ENCODE assay signal across 10 cellular contexts in the genomic region with DNA sequence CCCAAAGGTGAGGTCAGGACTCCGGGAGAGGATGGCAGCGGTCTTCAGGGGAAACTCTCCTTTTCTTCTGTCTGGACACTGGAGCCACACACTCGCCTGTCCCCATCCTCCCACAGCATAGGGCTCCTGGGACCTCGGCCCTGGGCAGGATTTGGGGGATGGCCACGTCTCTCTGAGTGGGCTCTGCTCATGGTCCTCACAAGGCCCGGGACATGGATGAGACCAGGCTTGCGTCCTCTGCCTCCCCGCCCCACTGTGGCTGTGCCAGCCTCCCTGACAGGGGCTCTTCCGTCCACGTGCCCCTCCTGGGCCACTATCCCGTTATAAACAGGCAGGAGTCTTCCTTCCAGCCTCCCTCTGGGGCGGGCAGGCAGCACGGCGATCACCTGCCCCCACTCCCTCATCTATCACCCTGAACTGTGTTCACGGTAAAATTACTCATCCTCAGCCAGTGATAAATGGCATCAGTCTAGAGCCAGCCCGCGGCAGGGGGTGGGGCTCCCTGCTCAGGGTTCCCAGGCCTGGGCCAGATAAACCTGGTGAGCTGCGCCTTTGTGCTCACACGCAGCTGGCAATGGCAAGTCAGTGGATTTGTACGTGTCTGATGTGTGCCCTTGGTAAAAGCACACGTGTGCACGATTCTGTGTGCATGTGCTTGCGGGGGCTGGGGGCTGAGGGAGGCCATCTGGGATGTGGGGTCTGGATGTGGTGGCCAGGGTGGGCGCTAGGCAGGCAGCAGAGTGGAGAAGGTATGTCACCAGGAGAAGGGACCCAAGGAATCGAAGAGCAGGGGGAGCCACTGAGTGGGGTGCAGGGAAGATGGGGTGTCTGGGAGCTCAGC. TPM values are rescaled to one million over a fixed set of nuclear protein-coding genes. Genes with fewer than 3 reads are reported as not detected.
DNase-seq lines count a peak whose midpoint lies in the region; ATAC-seq lines count a peak whose summit lies in the region.
"Had no signal": no experiment of that assay in that cellular context is flagged by ENCODE, and none has a peak within 500 bp of the region (broad histone marks: within the 10 kb centered on the region; RNA-seq: fewer than 3 reads in every experiment).

No MANE protein-coding gene starts in this region.

- ATAC-seq in stimulated activated effector memory CD8-positive, alpha-beta T cell treated with anti-CD3 and anti-CD28 coated beads, Interleukin-12 subunit alpha, Interleukin-12 subunit beta, amount 100 ng/mL, for 72 hours = peak; percentile 42
- no peak for ATAC-seq in stimulated activated memory B cell treated with anti-CD40 and anti-IgM and Interleukin-4, amounts not matched to agents 10 μg/mL and 1 μg/mL and 100 μg/mL, for 72 hours

- H3K9me3 Mint-ChIP-seq in activated CD4-positive, alpha-beta T cell treated with anti-CD3 and anti-CD28 coated beads, Interleukin-2, amount 10 ng/mL, durations not matched to agents 24 days and 14 days = no peaks in the 10 kb centered on the region
- H3K9me3 Mint-ChIP-seq in stimulated activated effector memory CD8-positive, alpha-beta T cell treated with anti-CD3 and anti-CD28 coated beads, Interleukin-12 subunit alpha, Interleukin-12 subunit beta, amount 100 ng/mL, for 72 hours = no peaks in the 10 kb centered on the region
- H3K9me3 Mint-ChIP-seq in stimulated activated memory B cell treated with anti-CD40 and anti-IgM and Interleukin-4, amounts not matched to agents 10 μg/mL and 1 μg/mL and 100 μg/mL, for 72 hours = no peaks in the 10 kb centered on the region
- H3K9me3 Mint-ChIP-seq: central memory CD8-positive, alpha-beta T cell; memory B cell had no signal

- no peak overlapping the region for H3K27ac ChIP-seq in epithelial cell of prostate

- H3K36me3 Mint-ChIP-seq in activated CD4-positive, alpha-beta T cell treated with anti-CD3 and anti-CD28 coated beads, Interleukin-2, amount 10 ng/mL, durations not matched to agents 24 days and 14 days (ENCODE audit: low read depth) = no peaks in the 10 kb centered on the region
- no peaks in the 10 kb centered on the region for H3K36me3 Mint-ChIP-seq in stimulated activated effector memory CD8-positive, alpha-beta T cell treated with anti-CD3 and anti-CD28 coated beads, Interleukin-12 subunit alpha, Interleukin-12 subunit beta, amount 100 ng/mL, for 72 hours
- no peaks in the 10 kb centered on the region for H3K36me3 Mint-ChIP-seq in stimulated activated memory B cell treated with anti-CD40 and anti-IgM and Interleukin-4, amounts not matched to agents 10 μg/mL and 1 μg/mL and 100 μg/mL, for 72 hours
- H3K36me3 Mint-ChIP-seq: memory B cell had no signal

- no peak for DNase-seq in activated CD4-positive, alpha-beta T cell treated with anti-CD3 and anti-CD28 coated beads, Interleukin-2, amount 10 ng/mL, durations not matched to agents 24 days and 14 days
- no peak for DNase-seq in activated CD4-positive, alpha-beta T cell treated with anti-CD3 and anti-CD28 coated beads, Interleukin-2, amount 50 U/mL, for 1 hour
- DNase-seq in NCI-H526 treated with DMSO at 0.1 percent for 48 hours (lab: John Stamatoyannopoulos, UW) = peak; percentile 80
- peak; percentile 51 for DNase-seq in epithelial cell of prostate (ENCODE audit: low read depth, low spot score)
- DNase-seq in stimulated activated effector memory CD8-positive, alpha-beta T cell treated with anti-CD3 and anti-CD28 coated beads, Interleukin-12 subunit alpha, Interleukin-12 subunit beta, amount 100 ng/mL, for 72 hours (ENCODE audit: low spot score in 2 of 2) = no peak
- DNase-seq in NCI-H1105 (lab: John Stamatoyannopoulos, UW) = no peak
- DNase-seq in NOMO-1 treated with DMSO at 0.1 percent for 48 hours (lab: John Stamatoyannopoulos, UW; ENCODE audit: unreplicated experiment) = no peak

- H3K27ac Mint-ChIP-seq in activated CD4-positive, alpha-beta T cell treated with anti-CD3 and anti-CD28 coated beads, Interleukin-2, amount 10 ng/mL, durations not matched to agents 24 days and 14 days = peak overlapping the region; percentile 34
- H3K27ac Mint-ChIP-seq in stimulated activated effector memory CD8-positive, alpha-beta T cell treated with anti-CD3 and anti-CD28 coated beads, Interleukin-12 subunit alpha, Interleukin-12 subunit beta, amount 100 ng/mL, for 72 hours = no peak overlapping the region
- no peak overlapping the region for H3K27ac Mint-ChIP-seq in stimulated activated memory B cell treated with anti-CD40 and anti-IgM and Interleukin-4, amounts not matched to agents 10 μg/mL and 1 μg/mL and 100 μg/mL, for 72 hours
- H3K27ac Mint-ChIP-seq: memory B cell had no signal

- H3K4me3 Mint-ChIP-seq in activated CD4-positive, alpha-beta T cell treated with anti-CD3 and anti-CD28 coated beads, Interleukin-2, amount 10 ng/mL, durations not matched to agents 24 days and 14 days = no peak overlapping the region
- no peak overlapping the region for H3K4me3 Mint-ChIP-seq in stimulated activated effector memory CD8-positive, alpha-beta T cell treated with anti-CD3 and anti-CD28 coated beads, Interleukin-12 subunit alpha, Interleukin-12 subunit beta, amount 100 ng/mL, for 72 hours
- no peak overlapping the region for H3K4me3 Mint-ChIP-seq in stimulated activated memory B cell treated with anti-CD40 and anti-IgM and Interleukin-4, amounts not matched to agents 10 μg/mL and 1 μg/mL and 100 μg/mL, for 72 hours
- H3K4me3 Mint-ChIP-seq: central memory CD8-positive, alpha-beta T cell; memory B cell had no signal

- H3K4me1 Mint-ChIP-seq in activated CD4-positive, alpha-beta T cell treated with anti-CD3 and anti-CD28 coated beads, Interleukin-2, amount 10 ng/mL, durations not matched to agents 24 days and 14 days = peaks cover 6% of the 10 kb centered on the region
- peaks cover 14% of the 10 kb centered on the region for H3K4me1 Mint-ChIP-seq in stimulated activated effector memory CD8-positive, alpha-beta T cell treated with anti-CD3 and anti-CD28 coated beads, Interleukin-12 subunit alpha, Interleukin-12 subunit beta, amount 100 ng/mL, for 72 hours
- peaks cover 16% of the 10 kb centered on the region for H3K4me1 Mint-ChIP-seq in stimulated activated memory B cell treated with anti-CD40 and anti-IgM and Interleukin-4, amounts not matched to agents 10 μg/mL and 1 μg/mL and 100 μg/mL, for 72 hours

- intact Hi-C loops in activated CD4-positive, alpha-beta T cell treated with anti-CD3 and anti-CD28 coated beads, Interleukin-2, amount 10 ng/mL, durations not matched to agents 24 days and 14 days (cut with micrococcal nuclease) = no loop called here

- H3K27me3 Mint-ChIP-seq in activated CD4-positive, alpha-beta T cell treated with anti-CD3 and anti-CD28 coated beads, Interleukin-2, amount 10 ng/mL, durations not matched to agents 24 days and 14 days = peaks cover 41% of the 10 kb centered on the region
- H3K27me3 Mint-ChIP-seq in stimulated activated memory B cell treated with anti-CD40 and anti-IgM and Interleukin-4, amounts not matched to agents 10 μg/mL and 1 μg/mL and 100 μg/mL, for 72 hours = peaks cover 83% of the 10 kb centered on the region

RNA-seq across cellular contexts. Expression of a gene that starts 12.6 kb away (rescaled TPM):
- not detected in 2 replicates for total RNA-seq in activated CD4-positive, alpha-beta T cell treated with anti-CD3 and anti-CD28 coated beads, Interleukin-2, amount 10 ng/mL, durations not matched to agents 24 days and 14 days

RNA-seq across cellular contexts. Expression of a gene that starts 48.0 kb away (rescaled TPM):
- total RNA-seq in activated CD4-positive, alpha-beta T cell treated with anti-CD3 and anti-CD28 coated beads, Interleukin-2, amount 10 ng/mL, durations not matched to agents 24 days and 14 days = 190 and 192 TPM in 2 replicates

RNA-seq across cellular contexts. Expression of a gene that starts 49.3 kb away (rescaled TPM):
- total RNA-seq in activated CD4-positive, alpha-beta T cell treated with anti-CD3 and anti-CD28 coated beads, Interleukin-2, amount 10 ng/mL, durations not matched to agents 24 days and 14 days = 46.4 and 48.1 TPM in 2 replicates

RNA-seq across cellular contexts. Expression of a gene that starts 55.2 kb away (rescaled TPM):
- total RNA-seq in activated CD4-positive, alpha-beta T cell treated with anti-CD3 and anti-CD28 coated beads, Interleukin-2, amount 10 ng/mL, durations not matched to agents 24 days and 14 days = 1.8 and 2.8 TPM in 2 replicates

Comparison
In these comparisons a context has a peak if more than half of its experiments do, and no peak if none do; other contexts are left out.
1. DNase-seq: peak in NCI-H526 treated with DMSO at 0.1 percent for 48 hours (single experiment) and epithelial cell of prostate (single experiment); none in activated CD4-positive, alpha-beta T cell treated with anti-CD3 and anti-CD28 coated beads, Interleukin-2, amount 10 ng/mL, durations not matched to agents 24 days and 14 days (single experiment), activated CD4-positive, alpha-beta T cell treated with anti-CD3 and anti-CD28 coated beads, Interleukin-2, amount 50 U/mL, for 1 hour (single experiment), stimulated activated effector memory CD8-positive, alpha-beta T cell treated with anti-CD3 and anti-CD28 coated beads, Interleukin-12 subunit alpha, Interleukin-12 subunit beta, amount 100 ng/mL, for 72 hours (0 of 2), NCI-H1105 (single experiment) and NOMO-1 treated with DMSO at 0.1 percent for 48 hours (single experiment).